In the genomic region with DNA sequence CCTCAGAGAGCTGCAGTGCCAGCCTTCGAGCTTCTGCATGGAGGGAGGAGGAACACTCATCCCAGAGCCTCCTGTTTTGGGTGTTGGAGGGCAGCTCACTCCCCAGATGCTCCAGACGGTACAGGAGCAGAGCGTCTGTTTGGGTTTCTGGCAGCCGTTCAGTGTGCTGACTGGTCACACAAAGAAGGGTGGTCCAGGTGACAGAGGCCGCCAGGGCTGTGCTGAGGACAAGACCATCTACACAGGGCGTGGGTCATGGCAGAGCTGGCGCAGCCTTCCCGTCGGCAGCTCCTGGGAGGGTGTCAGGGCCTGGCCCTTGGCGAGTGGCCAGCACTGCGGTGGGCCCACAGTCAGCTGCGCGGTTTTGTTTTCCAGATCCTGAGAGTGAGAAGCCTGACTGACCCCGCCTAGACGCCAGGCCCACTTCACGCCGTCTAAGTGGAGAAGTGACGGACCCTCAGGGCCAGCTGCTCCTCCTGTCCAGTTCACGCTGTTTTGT, we compare ENCODE assay signal across 22 cellular contexts.
A peak's percentile ranks its signal among the peaks of the same experiment; 100 is the strongest.
DNase-seq lines count a peak whose midpoint lies in the region; ATAC-seq and TF ChIP-seq lines count a peak whose summit lies in the region.
"Had no signal": no experiment of that assay in that cellular context is flagged by ENCODE, and none has a peak within 500 bp of the region (broad histone marks: within the 10 kb centered on the region; RNA-seq: fewer than 3 reads in every experiment).

No MANE protein-coding gene starts in this region.

- 78% methylated on average over 10 of the region's 19 CpGs for WGBS in SK-N-SH (ENCODE audit: low lambda C conversion rate)

- POLR2A ChIA-PET in SK-N-SH (lab: Yijun Ruan, JAX) (interaction anchor here (0.7 kb wide), 2 partner anchors 13 to 246 kb away, joined by 3 read pairs; no protein-coding TSS in a partner anchor), HEK293 (lab: Yijun Ruan, JAX) (no interaction called here)

- no peak overlapping the region for H3K9ac ChIP-seq in SK-N-SH
- H3K9ac ChIP-seq: BLaER1, parathyroid adenoma had no signal

- H3F3A ChIP-seq in SK-N-SH (replicated peaks; ENCODE audit: insufficient read depth), result no peaks in the 10 kb centered on the region

- TF ChIP-seq RAD21 in SK-N-SH (IDR thresholded peaks at IDR 0.05; ENCODE audit: low read length), result no peak

- H3K9me3 Mint-ChIP-seq in osteocyte (ENCODE audit: unreplicated experiment), result no peaks in the 10 kb centered on the region
- H3K9me3 Mint-ChIP-seq: natural killer cell had no signal

- ATAC-seq in SK-N-SH treated with all-trans-retinoic acid at 6 μM for 48 hours (no peak; the same call in 2 of the 3 replicates), GM18870 (IDR thresholded peaks at IDR 0.05; ENCODE audit: unreplicated experiment) (no peak), HG02973 (IDR thresholded peaks at IDR 0.05; ENCODE audit: unreplicated experiment) (no peak)
- ATAC-seq: natural killer cell, Panc1, WTC11 had no signal

- H3K4me3 ChIP-seq in SK-N-SH (ENCODE audit: low read depth in 2 of 2, low read length in 1 of 2), result no peak overlapping the region
- H3K4me3 ChIP-seq in HEK293 (ENCODE audit: low read depth, low read length), result no peak overlapping the region
- H3K4me3 ChIP-seq: adrenal gland, BLaER1, HAP-1, stomach, transverse colon had no signal

- no peak for TF ChIP-seq EP300 in SK-N-SH (IDR thresholded peaks at IDR 0.05; ENCODE audit: borderline replicate concordance in 1 of 2, low read depth in 1 of 2, low read length in 1 of 2)

- H3K36me3 ChIP-seq in SK-N-SH (replicated peaks in 1 of 2; ENCODE audit: control insufficient read depth in 1 of 2, insufficient read depth in 2 of 2, low read length in 1 of 2) (no peaks in the 10 kb centered on the region), HEK293 (ENCODE audit: control insufficient read depth in 2 of 2, insufficient read depth in 1 of 2, low read length in 2 of 2) (no peaks in the 10 kb centered on the region)
- H3K36me3 ChIP-seq: adrenal gland had no signal

- no peak overlapping the region for H2AFZ ChIP-seq in SK-N-SH (ENCODE audit: low read depth)
- H2AFZ ChIP-seq: parathyroid adenoma had no signal

- H3K9me2 ChIP-seq in SK-N-SH, result no peaks in the 10 kb centered on the region

- no peaks in the 10 kb centered on the region for H3K9me3 ChIP-seq in SK-N-SH
- no peaks in the 10 kb centered on the region for H3K9me3 ChIP-seq in HEK293 (ENCODE audit: control insufficient read depth, insufficient read depth, low read depth, low read length)
- H3K9me3 ChIP-seq: adrenal gland, BLaER1, HAP-1, stomach, transverse colon had no signal

- H3K27me3 Mint-ChIP-seq in osteocyte (ENCODE audit: unreplicated experiment), result peaks cover 15% of the 10 kb centered on the region

- H3K79me2 ChIP-seq in SK-N-SH (ENCODE audit: insufficient read depth), result no peaks in the 10 kb centered on the region
- H3K79me2 ChIP-seq: parathyroid adenoma had no signal

- TF ChIP-seq CTCF in SK-N-SH (IDR thresholded peaks at IDR 0.05) (no peak), HEK293 (tag by site-specific recombination; IDR thresholded peaks at IDR 0.05) (no peak), osteocyte (IDR thresholded peaks at IDR 0.05) (no peak)

- no peaks in the 10 kb centered on the region for H3K36me3 Mint-ChIP-seq in osteocyte (ENCODE audit: unreplicated experiment)
- H3K36me3 Mint-ChIP-seq: natural killer cell had no signal

- CTCF ChIA-PET in SK-N-SH (lab: Yijun Ruan, JAX) (interaction anchor here (0.8 to 2.0 kb wide), 3 partner anchors 15 to 18 kb away, joined by 3 to 9 read pairs (median 4); no protein-coding TSS in a partner anchor), HEK293 (lab: Yijun Ruan, JAX) (no interaction called here)

- no peak overlapping the region for H3K4me2 ChIP-seq in SK-N-SH
- H3K4me2 ChIP-seq: BLaER1 had no signal

- H3K27ac Mint-ChIP-seq in osteocyte (ENCODE audit: unreplicated experiment), result no peak overlapping the region
- H3K27ac Mint-ChIP-seq: natural killer cell, WTC11 had no signal

- H3K27ac ChIP-seq in SK-N-SH (ENCODE audit: low read depth in 2 of 2, low read length in 1 of 2) (peak overlapping the region in 1 of 2 experiments; percentile 34; a peak in 1 of 4 replicates), HEK293 (ENCODE audit: extremely low read depth, low read depth, low read length) (no peak overlapping the region)
- H3K27ac ChIP-seq: adrenal gland, BLaER1, parathyroid adenoma, stomach, transverse colon had no signal

- no peaks in the 10 kb centered on the region for H4K20me1 ChIP-seq in SK-N-SH (ENCODE audit: insufficient read depth)
- H4K20me1 ChIP-seq: BLaER1 had no signal

- H3K27me3 ChIP-seq in SK-N-SH (ENCODE audit: insufficient read depth), result no peaks in the 10 kb centered on the region
- H3K27me3 ChIP-seq: adrenal gland, BLaER1, transverse colon had no signal

- DNase-seq in SK-N-SH, result peak; percentile 69
- DNase-seq in SHP77 (lab: John Stamatoyannopoulos, UW), result peak; percentile 22 to 42
- DNase-seq in osteocyte (ENCODE audit: extremely low spot score, unreplicated experiment), result peak; percentile 82
- DNase-seq in activated gamma-delta T cell treated with Interleukin-2 at 50 U/mL for 16 hours, result no peak
- DNase-seq: activated gamma-delta T cell; adrenal gland; natural killer cell; NCI-H187; NCI-H446; stimulated activated CD4-positive, alpha-beta T cell treated with anti-CD3 and anti-CD28 coated beads, Interleukin-15, amount 100 ng/mL, for 24 hours; stomach; T-helper 9 cell; transverse colon had no signal

- no peak overlapping the region for H3K4me3 Mint-ChIP-seq in osteocyte (ENCODE audit: unreplicated experiment)
- H3K4me3 Mint-ChIP-seq: natural killer cell, WTC11 had no signal

- no peaks in the 10 kb centered on the region for H3K4me1 Mint-ChIP-seq in osteocyte (ENCODE audit: unreplicated experiment)

- H3K4me1 ChIP-seq in SK-N-SH (ENCODE audit: control insufficient read depth in 1 of 2, insufficient read depth in 2 of 2, low read depth in 1 of 2, low read length in 1 of 2) (peaks cover 0 to 32% of the 10 kb centered on the region in 2 experiments; a peak in 1 of 4 replicates), HEK293 (ENCODE audit: control insufficient read depth, insufficient read depth, low read length) (no peaks in the 10 kb centered on the region)
- H3K4me1 ChIP-seq: adrenal gland, HAP-1, parathyroid adenoma, stomach, transverse colon had no signal

TF ChIP-seq in SK-N-SH, 30 proteins besides CTCF, POLR2A, EP300 and RAD21 (continues in another document):
- no peak for TF ChIP-seq TAF1 (IDR thresholded peaks at IDR 0.05; ENCODE audit: borderline replicate concordance, low read depth, low read length)
- TF ChIP-seq RFX5 (IDR thresholded peaks at IDR 0.05; ENCODE audit: low read length), result no peak
- TF ChIP-seq RCOR1 (IDR thresholded peaks at IDR 0.05; ENCODE audit: low read length), result no peak
- TF ChIP-seq, protein P1, sequence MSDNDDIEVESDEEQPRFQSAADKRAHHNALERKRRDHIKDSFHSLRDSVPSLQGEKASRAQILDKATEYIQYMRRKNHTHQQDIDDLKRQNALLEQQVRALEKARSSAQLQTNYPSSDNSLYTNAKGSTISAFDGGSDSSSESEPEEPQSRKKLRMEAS (IDR thresholded peaks at IDR 0.05; ENCODE audit: low read depth), result no peak
- TF ChIP-seq FOSL2 (IDR thresholded peaks at IDR 0.05; ENCODE audit: borderline replicate concordance, low read depth), result no peak
- TF ChIP-seq MEF2A (IDR thresholded peaks at IDR 0.05; ENCODE audit: borderline replicate concordance, low read depth), result no peak
- no peak for TF ChIP-seq GABPA (IDR thresholded peaks at IDR 0.05; ENCODE audit: low read depth)
- TF ChIP-seq TCF12 (IDR thresholded peaks at IDR 0.05), result no peak

TF ChIP-seq in SK-N-SH treated with all-trans-retinoic acid at 6 μM for 48 hours, 23 proteins besides CTCF, POLR2A, EP300 and RAD21 (continues in another document):
- TF ChIP-seq ZNF565 (CRISPR knock-in tag; conservative IDR thresholded peaks at IDR 0.05; ENCODE audit: low read depth) (no peak), PPARA (CRISPR knock-in tag; IDR thresholded peaks at IDR 0.05; ENCODE audit: borderline replicate concordance) (no peak), ZC3H10 (CRISPR knock-in tag; IDR thresholded peaks at IDR 0.05) (no peak), ZNF8 (CRISPR knock-in tag; IDR thresholded peaks at IDR 0.05) (no peak), BACH2 (CRISPR knock-in tag; IDR thresholded peaks at IDR 0.05; ENCODE audit: borderline replicate concordance) (no peak), ARNTL (CRISPR knock-in tag; IDR thresholded peaks at IDR 0.05; ENCODE audit: borderline replicate concordance, low read depth) (no peak), ZFP30 (CRISPR knock-in tag; IDR thresholded peaks at IDR 0.05) (no peak)

TF ChIP-seq in HEK293, 187 proteins besides CTCF, POLR2A, EP300 and RAD21:
- TF ChIP-seq, protein P2, sequence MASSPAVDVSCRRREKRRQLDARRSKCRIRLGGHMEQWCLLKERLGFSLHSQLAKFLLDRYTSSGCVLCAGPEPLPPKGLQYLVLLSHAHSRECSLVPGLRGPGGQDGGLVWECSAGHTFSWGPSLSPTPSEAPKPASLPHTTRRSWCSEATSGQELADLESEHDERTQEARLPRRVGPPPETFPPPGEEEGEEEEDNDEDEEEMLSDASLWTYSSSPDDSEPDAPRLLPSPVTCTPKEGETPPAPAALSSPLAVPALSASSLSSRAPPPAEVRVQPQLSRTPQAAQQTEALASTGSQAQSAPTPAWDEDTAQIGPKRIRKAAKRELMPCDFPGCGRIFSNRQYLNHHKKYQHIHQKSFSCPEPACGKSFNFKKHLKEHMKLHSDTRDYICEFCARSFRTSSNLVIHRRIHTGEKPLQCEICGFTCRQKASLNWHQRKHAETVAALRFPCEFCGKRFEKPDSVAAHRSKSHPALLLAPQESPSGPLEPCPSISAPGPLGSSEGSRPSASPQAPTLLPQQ (tag by site-specific recombination; IDR thresholded peaks at IDR 0.05), result peak; percentile 56
- TF ChIP-seq ZNF549 (tag by site-specific recombination; IDR thresholded peaks at IDR 0.05), result no peak
